In genomic region chr16:57653936-57654335, GRCh38 we compare ENCODE assay signal across 12 cellular contexts. TPM values are rescaled to one million over a fixed set of nuclear protein-coding genes. Genes with fewer than 3 reads are reported as not detected.
DNase-seq lines count a peak whose midpoint lies in the region; ATAC-seq and TF ChIP-seq lines count a peak whose summit lies in the region.
"Had no signal": no experiment of that assay in that cellular context is flagged by ENCODE, and none has a peak within 500 bp of the region (broad histone marks: within the 10 kb centered on the region; RNA-seq: fewer than 3 reads in every experiment).

No MANE protein-coding gene starts in this region.

- peaks cover 19% of the 10 kb centered on the region for H3K4me1 Mint-ChIP-seq in activated naive CD8-positive, alpha-beta T cell treated with anti-CD3 and anti-CD28 coated beads, Interleukin-2, amount 10 ng/mL, durations not matched to agents 7 days and 5 days
- peaks cover 11% of the 10 kb centered on the region for H3K4me1 Mint-ChIP-seq in activated naive CD8-positive, alpha-beta T cell treated with anti-CD3 and anti-CD28 coated beads, Interleukin-2, amount 50 U/mL, for 24 hours
- H3K4me1 Mint-ChIP-seq in activated T-helper 17 cell treated with anti-CD3 and anti-CD28 coated beads, Interleukin-2, amount 50 U/mL, for 72 hours, result peaks cover 17% of the 10 kb centered on the region
- H3K4me1 Mint-ChIP-seq in glutamatergic neuron (ENCODE audit: low read depth, unreplicated experiment), result peaks cover 12% of the 10 kb centered on the region
- peaks cover 74% of the 10 kb centered on the region for H3K4me1 Mint-ChIP-seq in stimulated activated effector memory CD8-positive, alpha-beta T cell treated with anti-CD3 and anti-CD28 coated beads, Interleukin-12 subunit alpha, Interleukin-12 subunit beta, amount 100 ng/mL, for 72 hours
- peaks cover 12 to 42% (median 18%) of the 10 kb centered on the region in 4 donors for H3K4me1 Mint-ChIP-seq in naive thymus-derived CD8-positive, alpha-beta T cell

- no peaks in the 10 kb centered on the region for H3K36me3 Mint-ChIP-seq in activated naive CD8-positive, alpha-beta T cell treated with anti-CD3 and anti-CD28 coated beads, Interleukin-2, amount 10 ng/mL, durations not matched to agents 7 days and 5 days
- no peaks in the 10 kb centered on the region for H3K36me3 Mint-ChIP-seq in activated naive CD8-positive, alpha-beta T cell treated with anti-CD3 and anti-CD28 coated beads, Interleukin-2, amount 50 U/mL, for 24 hours (ENCODE audit: low read depth)
- H3K36me3 Mint-ChIP-seq in activated T-helper 17 cell treated with anti-CD3 and anti-CD28 coated beads, Interleukin-2, amount 50 U/mL, for 72 hours (ENCODE audit: low read depth), result no peaks in the 10 kb centered on the region
- no peaks in the 10 kb centered on the region for H3K36me3 Mint-ChIP-seq in glutamatergic neuron (ENCODE audit: unreplicated experiment)
- peaks cover 98% of the 10 kb centered on the region for H3K36me3 Mint-ChIP-seq in stimulated activated effector memory CD8-positive, alpha-beta T cell treated with anti-CD3 and anti-CD28 coated beads, Interleukin-12 subunit alpha, Interleukin-12 subunit beta, amount 100 ng/mL, for 72 hours
- no peaks in the 10 kb centered on the region for H3K36me3 Mint-ChIP-seq in naive thymus-derived CD8-positive, alpha-beta T cell
- H3K36me3 Mint-ChIP-seq: activated naive CD4-positive, alpha-beta T cell treated with anti-CD3 and anti-CD28 coated beads, Interleukin-2, amount 50 U/mL, for 72 hours; memory B cell had no signal

- H3K4me3 Mint-ChIP-seq in activated naive CD8-positive, alpha-beta T cell treated with anti-CD3 and anti-CD28 coated beads, Interleukin-2, amount 10 ng/mL, durations not matched to agents 7 days and 5 days, result no peak overlapping the region
- H3K4me3 Mint-ChIP-seq in activated naive CD8-positive, alpha-beta T cell treated with anti-CD3 and anti-CD28 coated beads, Interleukin-2, amount 50 U/mL, for 24 hours, result no peak overlapping the region
- H3K4me3 Mint-ChIP-seq in activated T-helper 17 cell treated with anti-CD3 and anti-CD28 coated beads, Interleukin-2, amount 50 U/mL, for 72 hours, result no peak overlapping the region
- H3K4me3 Mint-ChIP-seq in glutamatergic neuron (ENCODE audit: unreplicated experiment), result peak overlapping the region; percentile 34
- H3K4me3 Mint-ChIP-seq in stimulated activated effector memory CD8-positive, alpha-beta T cell treated with anti-CD3 and anti-CD28 coated beads, Interleukin-12 subunit alpha, Interleukin-12 subunit beta, amount 100 ng/mL, for 72 hours, result peak overlapping the region; percentile 35
- no peak overlapping the region for H3K4me3 Mint-ChIP-seq in naive thymus-derived CD8-positive, alpha-beta T cell
- H3K4me3 Mint-ChIP-seq: memory B cell had no signal

- no peak for ATAC-seq in activated naive CD8-positive, alpha-beta T cell treated with anti-CD3 and anti-CD28 coated beads, Interleukin-2, amount 10 ng/mL, durations not matched to agents 7 days and 5 days (ENCODE audit: low read depth)
- no peak for ATAC-seq in activated naive CD8-positive, alpha-beta T cell treated with anti-CD3 and anti-CD28 coated beads, Interleukin-2, amount 50 U/mL, for 24 hours
- no peak for ATAC-seq in activated T-helper 17 cell treated with anti-CD3 and anti-CD28 coated beads, Interleukin-2, amount 50 U/mL, for 72 hours (replicated peaks)
- no peak for ATAC-seq in stimulated activated effector memory CD8-positive, alpha-beta T cell treated with anti-CD3 and anti-CD28 coated beads, Interleukin-12 subunit alpha, Interleukin-12 subunit beta, amount 100 ng/mL, for 72 hours
- ATAC-seq in naive thymus-derived CD8-positive, alpha-beta T cell, result no peak
- ATAC-seq: activated naive CD4-positive, alpha-beta T cell treated with anti-CD3 and anti-CD28 coated beads, Interleukin-2, amount 50 U/mL, for 72 hours had no signal

- peak overlapping the region; percentile 43 for H3K27ac Mint-ChIP-seq in activated naive CD8-positive, alpha-beta T cell treated with anti-CD3 and anti-CD28 coated beads, Interleukin-2, amount 10 ng/mL, durations not matched to agents 7 days and 5 days
- no peak overlapping the region for H3K27ac Mint-ChIP-seq in activated naive CD8-positive, alpha-beta T cell treated with anti-CD3 and anti-CD28 coated beads, Interleukin-2, amount 50 U/mL, for 24 hours
- peak overlapping the region; percentile 74 for H3K27ac Mint-ChIP-seq in activated T-helper 17 cell treated with anti-CD3 and anti-CD28 coated beads, Interleukin-2, amount 50 U/mL, for 72 hours
- peak overlapping the region; percentile 82 for H3K27ac Mint-ChIP-seq in glutamatergic neuron (ENCODE audit: unreplicated experiment)
- peak overlapping the region; percentile 91 for H3K27ac Mint-ChIP-seq in stimulated activated effector memory CD8-positive, alpha-beta T cell treated with anti-CD3 and anti-CD28 coated beads, Interleukin-12 subunit alpha, Interleukin-12 subunit beta, amount 100 ng/mL, for 72 hours
- H3K27ac Mint-ChIP-seq in naive thymus-derived CD8-positive, alpha-beta T cell, result peak overlapping the region in 1 of 10 donors; percentile 25
- H3K27ac Mint-ChIP-seq: activated naive CD4-positive, alpha-beta T cell treated with anti-CD3 and anti-CD28 coated beads, Interleukin-2, amount 50 U/mL, for 72 hours; memory B cell had no signal

- no peak for DNase-seq in activated naive CD8-positive, alpha-beta T cell treated with anti-CD3 and anti-CD28 coated beads, Interleukin-2, amount 10 ng/mL, durations not matched to agents 7 days and 5 days
- DNase-seq in activated naive CD8-positive, alpha-beta T cell treated with anti-CD3 and anti-CD28 coated beads, Interleukin-2, amount 50 U/mL, for 24 hours, result no peak
- DNase-seq in glutamatergic neuron (peak; percentile 63), islet precursor cell (no peak)
- DNase-seq in stimulated activated effector memory CD8-positive, alpha-beta T cell treated with anti-CD3 and anti-CD28 coated beads, Interleukin-12 subunit alpha, Interleukin-12 subunit beta, amount 100 ng/mL, for 72 hours (ENCODE audit: low spot score in 2 of 2), result no peak
- DNase-seq in naive thymus-derived CD8-positive, alpha-beta T cell, result no peak
- no peak for DNase-seq in activated naive CD4-positive, alpha-beta T cell (lab: John Stamatoyannopoulos, UW)
- DNase-seq: NCI-H2107 had no signal

- no peaks in the 10 kb centered on the region for H3K9me3 Mint-ChIP-seq in activated naive CD8-positive, alpha-beta T cell treated with anti-CD3 and anti-CD28 coated beads, Interleukin-2, amount 10 ng/mL, durations not matched to agents 7 days and 5 days
- H3K9me3 Mint-ChIP-seq in activated naive CD8-positive, alpha-beta T cell treated with anti-CD3 and anti-CD28 coated beads, Interleukin-2, amount 50 U/mL, for 24 hours, result no peaks in the 10 kb centered on the region
- no peaks in the 10 kb centered on the region for H3K9me3 Mint-ChIP-seq in activated T-helper 17 cell treated with anti-CD3 and anti-CD28 coated beads, Interleukin-2, amount 50 U/mL, for 72 hours
- H3K9me3 Mint-ChIP-seq in glutamatergic neuron (ENCODE audit: unreplicated experiment), result peaks cover 1% of the 10 kb centered on the region
- no peaks in the 10 kb centered on the region for H3K9me3 Mint-ChIP-seq in stimulated activated effector memory CD8-positive, alpha-beta T cell treated with anti-CD3 and anti-CD28 coated beads, Interleukin-12 subunit alpha, Interleukin-12 subunit beta, amount 100 ng/mL, for 72 hours
- H3K9me3 Mint-ChIP-seq in naive thymus-derived CD8-positive, alpha-beta T cell, result no peaks in the 10 kb centered on the region
- H3K9me3 Mint-ChIP-seq: activated naive CD4-positive, alpha-beta T cell treated with anti-CD3 and anti-CD28 coated beads, Interleukin-2, amount 50 U/mL, for 72 hours; memory B cell had no signal

- POLR2A ChIA-PET in activated naive CD8-positive, alpha-beta T cell treated with anti-CD3 and anti-CD28 coated beads, Interleukin-2, amount 10 ng/mL, durations not matched to agents 7 days and 5 days (lab: Charles Lee), result no interaction called here
- POLR2A ChIA-PET in naive thymus-derived CD8-positive, alpha-beta T cell (lab: Charles Lee), result no interaction called here

- no peaks in the 10 kb centered on the region for H3K27me3 Mint-ChIP-seq in activated naive CD8-positive, alpha-beta T cell treated with anti-CD3 and anti-CD28 coated beads, Interleukin-2, amount 10 ng/mL, durations not matched to agents 7 days and 5 days
- H3K27me3 Mint-ChIP-seq in activated naive CD8-positive, alpha-beta T cell treated with anti-CD3 and anti-CD28 coated beads, Interleukin-2, amount 50 U/mL, for 24 hours, result no peaks in the 10 kb centered on the region
- no peaks in the 10 kb centered on the region for H3K27me3 Mint-ChIP-seq in activated T-helper 17 cell treated with anti-CD3 and anti-CD28 coated beads, Interleukin-2, amount 50 U/mL, for 72 hours
- H3K27me3 Mint-ChIP-seq in glutamatergic neuron (ENCODE audit: unreplicated experiment), result peaks cover 14% of the 10 kb centered on the region
- no peaks in the 10 kb centered on the region for H3K27me3 Mint-ChIP-seq in naive thymus-derived CD8-positive, alpha-beta T cell

- no peak for TF ChIP-seq CTCF in glutamatergic neuron (IDR thresholded peaks at IDR 0.05; ENCODE audit: partially characterized antibody, unreplicated experiment)

RNA-seq across cellular contexts. Expression of gene ADGRG3, which starts 14.2 kb away (rescaled TPM):
- total RNA-seq in activated naive CD8-positive, alpha-beta T cell treated with anti-CD3 and anti-CD28 coated beads, Interleukin-2, amount 10 ng/mL, durations not matched to agents 7 days and 5 days, result not detected
- total RNA-seq in activated T-helper 17 cell treated with anti-CD3 and anti-CD28 coated beads, Interleukin-2, amount 50 U/mL, for 72 hours, result not detected
- total RNA-seq in glutamatergic neuron (ENCODE audit: unreplicated experiment), result not detected
- not detected for total RNA-seq in naive thymus-derived CD8-positive, alpha-beta T cell
- not detected for polyA plus RNA-seq in naive thymus-derived CD8-positive, alpha-beta T cell
- total RNA-seq: fibroblast of lung had no signal
- polyA plus RNA-seq: fibroblast of lung had no signal

RNA-seq across cellular contexts. Expression of gene ADGRG1, which starts 25.5 kb away (rescaled TPM):
- total RNA-seq in activated naive CD8-positive, alpha-beta T cell treated with anti-CD3 and anti-CD28 coated beads, Interleukin-2, amount 10 ng/mL, durations not matched to agents 7 days and 5 days, result 1 to 10 TPM; 4.3 to 5.6 TPM
- total RNA-seq in activated T-helper 17 cell treated with anti-CD3 and anti-CD28 coated beads, Interleukin-2, amount 50 U/mL, for 72 hours, result 10 to 100 TPM; 10.7 to 34.3 TPM
- total RNA-seq in glutamatergic neuron (ENCODE audit: unreplicated experiment), result 116 TPM
- total RNA-seq in naive thymus-derived CD8-positive, alpha-beta T cell, result under 1 TPM; 0.47 to 0.77 TPM
- polyA plus RNA-seq in naive thymus-derived CD8-positive, alpha-beta T cell, result 10 to 100 TPM in 1 of 3 donors, 1 to 10 TPM in 2; 1.3 to 56.5 (median 1.5) TPM

RNA-seq across cellular contexts. Expression of gene DRC7, which starts 40.7 kb away (rescaled TPM):
- under 1 TPM in 1 of 2 experiments, not detected in 1; 0.17 TPM for total RNA-seq in activated naive CD8-positive, alpha-beta T cell treated with anti-CD3 and anti-CD28 coated beads, Interleukin-2, amount 10 ng/mL, durations not matched to agents 7 days and 5 days
- total RNA-seq in activated T-helper 17 cell treated with anti-CD3 and anti-CD28 coated beads, Interleukin-2, amount 50 U/mL, for 72 hours, result not detected
- not detected for total RNA-seq in glutamatergic neuron (ENCODE audit: unreplicated experiment)
- not detected for total RNA-seq in naive thymus-derived CD8-positive, alpha-beta T cell
- not detected for polyA plus RNA-seq in naive thymus-derived CD8-positive, alpha-beta T cell
- total RNA-seq: activated naive CD4-positive, alpha-beta T cell treated with anti-CD3 and anti-CD28 coated beads, Interleukin-2, amount 50 U/mL, for 72 hours; fibroblast of lung had no signal
- polyA plus RNA-seq: fibroblast of lung had no signal

Comparison
In these comparisons a context has a peak if more than half of its experiments do, and no peak if none do; other contexts are left out.
1. H3K4me3 Mint-ChIP-seq: peak in glutamatergic neuron (single experiment) and stimulated activated effector memory CD8-positive, alpha-beta T cell treated with anti-CD3 and anti-CD28 coated beads, Interleukin-12 subunit alpha, Interleukin-12 subunit beta, amount 100 ng/mL, for 72 hours (single experiment); none in activated naive CD8-positive, alpha-beta T cell treated with anti-CD3 and anti-CD28 coated beads, Interleukin-2, amount 10 ng/mL, durations not matched to agents 7 days and 5 days (single experiment), activated naive CD8-positive, alpha-beta T cell treated with anti-CD3 and anti-CD28 coated beads, Interleukin-2, amount 50 U/mL, for 24 hours (single experiment), activated T-helper 17 cell treated with anti-CD3 and anti-CD28 coated beads, Interleukin-2, amount 50 U/mL, for 72 hours (single experiment) and naive thymus-derived CD8-positive, alpha-beta T cell (0 of 10).